Comparison of ENCODE assay signal across 23 cellular contexts in genomic region chr21:42350899-42351543, GRCh38. TPM values are rescaled to one million over a fixed set of nuclear protein-coding genes. Genes with fewer than 3 reads are reported as not detected.
DNase-seq lines count a peak whose midpoint lies in the region; ATAC-seq, FAIRE-seq and TF ChIP-seq lines count a peak whose summit lies in the region.
"Had no signal": no experiment of that assay in that cellular context is flagged by ENCODE, and none has a peak within 500 bp of the region (broad histone marks: within the 10 kb centered on the region; RNA-seq: fewer than 3 reads in every experiment).

A gene with protein sequence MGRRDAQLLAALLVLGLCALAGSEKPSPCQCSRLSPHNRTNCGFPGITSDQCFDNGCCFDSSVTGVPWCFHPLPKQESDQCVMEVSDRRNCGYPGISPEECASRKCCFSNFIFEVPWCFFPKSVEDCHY (minus strand): TSS chr21:42350994. CDS start chr21:42350957, 37 bp downstream.

- FAIRE-seq in HepG2 (lab: Jason Lieb, UNC), result no peak

- DNase-seq in activated CD4-positive, CD25-positive, alpha-beta regulatory T cell treated with anti-CD3 and anti-CD28 coated beads, Interleukin-2, amount 50 U/mL, for 72 hours, result peak; percentile 24
- DNase-seq in activated CD4-positive, CD25-positive, alpha-beta regulatory T cell (lab: John Stamatoyannopoulos, UW), result no peak
- peak; percentile 86 for DNase-seq in SW480 (ENCODE audit: low spot score)
- DNase-seq in HepG2 (ENCODE audit: low spot score), result no peak
- DNase-seq in stimulated activated CD8-positive, alpha-beta memory T cell treated with anti-CD3 and anti-CD28 coated beads, Interleukin-4, amount 100 ng/mL, for 48 hours, result peak; percentile 14
- DNase-seq in NCI-H345 (lab: John Stamatoyannopoulos, UW), result no peak
- DNase-seq in gastrocnemius medialis, result no peak
- DNase-seq in RWPE1 (ENCODE audit: low spot score), result no peak
- DNase-seq: 8988T; activated CD4-positive, alpha-beta T cell treated with anti-CD3 and anti-CD28 coated beads, Interleukin-2, amount 10 ng/mL, durations not matched to agents 7 days and 5 days; cerebellar nuclear complex; effector memory CD8-positive, alpha-beta T cell; GOT3; hippocampal formation; kidney glomerular epithelial cell; NCI-H526 treated with DMSO at 0.1 percent for 48 hours; T1000 had no signal

- no peak for TF ChIP-seq POLR2A in HepG2 (IDR thresholded peaks at IDR 0.05; ENCODE audit: insufficient read depth in 1 of 2, low read depth in 2 of 2, low read length in 2 of 2)
- TF ChIP-seq POLR2A in gastrocnemius medialis (IDR thresholded peaks at IDR 0.05), result no peak

- peak; percentile 68 for ATAC-seq in HepG2
- no peak for ATAC-seq in gastrocnemius medialis
- ATAC-seq: effector memory CD8-positive, alpha-beta T cell had no signal

- in situ Hi-C loops in HepG2 (cut with HindIII; ENCODE audit: extremely low pct_ligation_motif_present, low pct_unique_long_range_greater_than_20kb), result no loop called here
- in situ Hi-C loops in gastrocnemius medialis (cut with MboI; ENCODE audit: low sequenced_read_pairs in 4 of 4), result no loop called here

- POLR2A ChIA-PET in HepG2 (lab: Yijun Ruan, JAX), result no interaction called here
- POLR2A ChIA-PET in RWPE1 (lab: Yijun Ruan, JAX; ENCODE audit: low non-redundant PET), result no interaction called here

- H3K36me3 ChIP-seq in HepG2 (replicated peaks in 1 of 2; ENCODE audit: control insufficient read depth in 1 of 2, insufficient read depth in 2 of 2, low read length in 2 of 2) (no peaks in the 10 kb centered on the region), gastrocnemius medialis (no peaks in the 10 kb centered on the region)
- H3K36me3 ChIP-seq: ovary, thoracic aorta had no signal

- no peak for TF ChIP-seq EP300 in HepG2 (IDR thresholded peaks at IDR 0.05; ENCODE audit: low read depth in 2 of 2, low read length in 2 of 2)
- no peak for TF ChIP-seq EP300 in HepG2 (CRISPR knock-in tag; IDR thresholded peaks at IDR 0.05; ENCODE audit: borderline replicate concordance)

- TF ChIP-seq RAD21 in HepG2 (CRISPR knock-in tag; IDR thresholded peaks at IDR 0.05), result no peak

- no TSS peak for BruUV-seq in HepG2 (replicated peaks; lab: Mats Ljungman, UMichigan)

- peak within 1 kb of the TSS; percentile 21; the same call in 1 of the 2 replicates for H3K4me2 ChIP-seq in HepG2 (ENCODE audit: low read depth, low read length)

- H3K4me1 ChIP-seq in HepG2 (ENCODE audit: insufficient read depth, low read length) (peaks cover 16% of the 10 kb centered on the region), gastrocnemius medialis (no peaks in the 10 kb centered on the region)

- H3K9ac ChIP-seq in HepG2 (ENCODE audit: insufficient read depth, low read depth, low read length), result no peak within 1 kb of the TSS

- WGBS in HepG2 (ENCODE audit: low lambda C conversion rate), result 0% methylated on average over 14 of the region's 17 CpGs

- no peaks in the 10 kb centered on the region for H3K79me2 ChIP-seq in HepG2 (ENCODE audit: insufficient read depth, low read length)

- H2AFZ ChIP-seq in HepG2 (ENCODE audit: low read length), result no peak within 1 kb of the TSS

- intact Hi-C loops in HepG2 (cut with micrococcal nuclease; ENCODE audit: unreplicated experiment), result no loop called here
- intact Hi-C loops in gastrocnemius medialis (cut with DNase I; ENCODE audit: low total_unique reads), result no loop called here

- H3K9me3 ChIP-seq in HepG2 (ENCODE audit: low read length) (no peaks in the 10 kb centered on the region), gastrocnemius medialis (no peaks in the 10 kb centered on the region)
- H3K9me3 ChIP-seq: ovary had no signal

- CTCF ChIA-PET in HepG2 (lab: Yijun Ruan, JAX; ENCODE audit: low intra/inter-chr PET ratio, low total read pairs) (no interaction called here), RWPE1 (lab: Yijun Ruan, JAX) (interaction anchor here (0.6 to 0.8 kb wide), 3 partner anchors 10 to 198 kb away, joined by 3 to 6 read pairs (median 5); partner anchors contain the start of gene TMPRSS3)

- peak within 1 kb of the TSS in 1 of 3 experiments; percentile 5; a peak in 1 of 6 replicates for H3K4me3 ChIP-seq in HepG2 (replicated peaks in 1 of 3; ENCODE audit: insufficient read depth in 1 of 3, low read depth in 2 of 3, low read length in 3 of 3)
- H3K4me3 ChIP-seq in gastrocnemius medialis, result no peak within 1 kb of the TSS
- H3K4me3 ChIP-seq: ovary, skin epidermis, thoracic aorta had no signal

- no peaks in the 10 kb centered on the region for H4K20me1 ChIP-seq in HepG2 (ENCODE audit: insufficient read depth, low read length)

- peaks cover 0 to 16% of the 10 kb centered on the region in 2 experiments; a peak in 2 of 5 replicates for H3K27me3 ChIP-seq in HepG2 (ENCODE audit: control insufficient read depth in 1 of 2, insufficient read depth in 2 of 2, low read length in 2 of 2)
- H3K27me3 ChIP-seq in gastrocnemius medialis, result peaks cover 0 to 6% (median 4%) of the 10 kb centered on the region in 3 donors
- H3K27me3 ChIP-seq: ovary had no signal

- no peak for TF ChIP-seq CTCF in HepG2 (CRISPR knock-in tag; IDR thresholded peaks at IDR 0.05)
- TF ChIP-seq CTCF in gastrocnemius medialis (IDR thresholded peaks at IDR 0.05 in 4 of 5, conservative IDR thresholded peaks at IDR 0.05 in 1 of 5), result no peak
- no peak for TF ChIP-seq CTCF in RWPE1 (conservative IDR thresholded peaks at IDR 0.05; ENCODE audit: low read depth)

- H3K27ac ChIP-seq in HepG2 (ENCODE audit: extremely low read length, insufficient read depth, low read length), result no peak within 1 kb of the TSS
- no peak within 1 kb of the TSS for H3K27ac ChIP-seq in gastrocnemius medialis
- no peak within 1 kb of the TSS for H3K27ac ChIP-seq in RWPE1
- H3K27ac ChIP-seq: ovary, skin epidermis, thoracic aorta had no signal

TF ChIP-seq in HepG2, 621 proteins besides CTCF, POLR2A, EP300 and RAD21 (continues in another document):
- TF ChIP-seq HNRNPL (IDR thresholded peaks at IDR 0.05; ENCODE audit: low read depth, low read length) (0 out of 2 replicates have a peak, but pooled peaks have one; percentile 53), PCBP2 (optimal IDR thresholded peaks at IDR 0.05; ENCODE audit: low read depth, low read length, poor library complexity, severe bottlenecking) (no peak), MAFF (IDR thresholded peaks at IDR 0.05; ENCODE audit: low read depth, low read length) (no peak), ELF4 (CRISPR knock-in tag; IDR thresholded peaks at IDR 0.05; ENCODE audit: borderline replicate concordance) (no peak), GZF1 (CRISPR knock-in tag; IDR thresholded peaks at IDR 0.05) (no peak)
- TF ChIP-seq, protein P1, sequence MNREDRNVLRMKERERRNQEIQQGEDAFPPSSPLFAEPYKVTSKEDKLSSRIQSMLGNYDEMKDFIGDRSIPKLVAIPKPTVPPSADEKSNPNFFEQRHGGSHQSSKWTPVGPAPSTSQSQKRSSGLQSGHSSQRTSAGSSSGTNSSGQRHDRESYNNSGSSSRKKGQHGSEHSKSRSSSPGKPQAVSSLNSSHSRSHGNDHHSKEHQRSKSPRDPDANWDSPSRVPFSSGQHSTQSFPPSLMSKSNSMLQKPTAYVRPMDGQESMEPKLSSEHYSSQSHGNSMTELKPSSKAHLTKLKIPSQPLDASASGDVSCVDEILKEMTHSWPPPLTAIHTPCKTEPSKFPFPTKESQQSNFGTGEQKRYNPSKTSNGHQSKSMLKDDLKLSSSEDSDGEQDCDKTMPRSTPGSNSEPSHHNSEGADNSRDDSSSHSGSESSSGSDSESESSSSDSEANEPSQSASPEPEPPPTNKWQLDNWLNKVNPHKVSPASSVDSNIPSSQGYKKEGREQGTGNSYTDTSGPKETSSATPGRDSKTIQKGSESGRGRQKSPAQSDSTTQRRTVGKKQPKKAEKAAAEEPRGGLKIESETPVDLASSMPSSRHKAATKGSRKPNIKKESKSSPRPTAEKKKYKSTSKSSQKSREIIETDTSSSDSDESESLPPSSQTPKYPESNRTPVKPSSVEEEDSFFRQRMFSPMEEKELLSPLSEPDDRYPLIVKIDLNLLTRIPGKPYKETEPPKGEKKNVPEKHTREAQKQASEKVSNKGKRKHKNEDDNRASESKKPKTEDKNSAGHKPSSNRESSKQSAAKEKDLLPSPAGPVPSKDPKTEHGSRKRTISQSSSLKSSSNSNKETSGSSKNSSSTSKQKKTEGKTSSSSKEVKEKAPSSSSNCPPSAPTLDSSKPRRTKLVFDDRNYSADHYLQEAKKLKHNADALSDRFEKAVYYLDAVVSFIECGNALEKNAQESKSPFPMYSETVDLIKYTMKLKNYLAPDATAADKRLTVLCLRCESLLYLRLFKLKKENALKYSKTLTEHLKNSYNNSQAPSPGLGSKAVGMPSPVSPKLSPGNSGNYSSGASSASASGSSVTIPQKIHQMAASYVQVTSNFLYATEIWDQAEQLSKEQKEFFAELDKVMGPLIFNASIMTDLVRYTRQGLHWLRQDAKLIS (CRISPR knock-in tag; IDR thresholded peaks at IDR 0.05), result no peak

RNA-seq across cellular contexts. Expression of the gene that starts here (rescaled TPM):
- total RNA-seq in HepG2 (2016; rRNA removed; fragmentation: Illumina TruSeq; extraction: Trizol) (not detected in 2 replicates), gastrocnemius medialis (not detected)
- not detected in 2 replicates for total RNA-seq in HepG2 (2016; cell fraction: cytosol; rRNA removed; fragmentation: Illumina TruSeq; extraction: Trizol; ENCODE audit: low read depth)
- total RNA-seq in HepG2 (2016; cell fraction: insoluble cytoplasmic fraction; rRNA removed; fragmentation: Illumina TruSeq; extraction: Trizol), result not detected in 2 replicates
- not detected in 2 replicates for total RNA-seq in HepG2 (2016; cell fraction: membrane; rRNA removed; fragmentation: Illumina TruSeq; extraction: Trizol)
- total RNA-seq in HepG2 (2016; cell fraction: nucleus; rRNA removed; fragmentation: Illumina TruSeq; extraction: Trizol), result not detected in 2 replicates
- polyA plus RNA-seq in HepG2 (2011; rRNA removed), result 1.5 and 1.6 TPM in 2 replicates
- polyA plus RNA-seq in HepG2 (2011; cell fraction: cytosol; rRNA removed), result 0.50 and 1.2 TPM in 2 replicates
- 0.58 and 0.73 TPM in 2 replicates for polyA plus RNA-seq in HepG2 (2011; cell fraction: nucleus; rRNA removed)
- polyA plus RNA-seq in HepG2 (2012), result 0.23 and 0.47 TPM in 2 replicates
- polyA plus RNA-seq in HepG2 (2016; cell fraction: cytosol; fragmentation: Illumina TruSeq; extraction: Trizol; ENCODE audit: low read depth), result not detected in 2 replicates
- not detected in 2 replicates for polyA plus RNA-seq in HepG2 (2016; cell fraction: insoluble cytoplasmic fraction; fragmentation: Illumina TruSeq; extraction: Trizol; ENCODE audit: low read depth)
- not detected in 2 replicates for polyA plus RNA-seq in HepG2 (2016; cell fraction: membrane; fragmentation: Illumina TruSeq; extraction: Trizol; ENCODE audit: low read depth)
- polyA plus RNA-seq in HepG2 (2016; cell fraction: nucleus; fragmentation: Illumina TruSeq; extraction: Trizol; ENCODE audit: insufficient read depth, low read depth), result not detected in 2 replicates
- polyA minus RNA-seq in HepG2 (2011; rRNA and poly(A)+ RNA removed; ENCODE audit: low replicate concordance), result 0.91 TPM in 1 of 2 replicates, not detected in the other
- not detected in 2 replicates for polyA minus RNA-seq in HepG2 (2011; cell fraction: cytosol; rRNA and poly(A)+ RNA removed)
- polyA minus RNA-seq in HepG2 (2011; cell fraction: nucleus; rRNA and poly(A)+ RNA removed), result not detected in 2 replicates
- total RNA-seq: activated CD4-positive, alpha-beta T cell treated with anti-CD3 and anti-CD28 coated beads, Interleukin-2, amount 10 ng/mL, durations not matched to agents 7 days and 5 days; OCI-LY7 had no signal
- polyA plus RNA-seq: BJ, IgD-negative memory B cell, ovary had no signal

Comparison
In these comparisons a context has a peak if more than half of its experiments do, and no peak if none do; other contexts are left out.
1. DNase-seq: peak in activated CD4-positive, CD25-positive, alpha-beta regulatory T cell treated with anti-CD3 and anti-CD28 coated beads, Interleukin-2, amount 50 U/mL, for 72 hours (single experiment), SW480 (single experiment) and stimulated activated CD8-positive, alpha-beta memory T cell treated with anti-CD3 and anti-CD28 coated beads, Interleukin-4, amount 100 ng/mL, for 48 hours (single experiment); none in activated CD4-positive, CD25-positive, alpha-beta regulatory T cell (0 of 4), HepG2 (single experiment), NCI-H345 (single experiment), gastrocnemius medialis (0 of 2) and RWPE1 (single experiment).